16 cellular contexts compared by ENCODE assay signal in genomic region chr9:13143281-13143680, GRCh38.
DNase-seq lines count a peak whose midpoint lies in the region; ATAC-seq and TF ChIP-seq lines count a peak whose summit lies in the region.
"Had no signal": no experiment of that assay in that cellular context is flagged by ENCODE, and none has a peak within 500 bp of the region (broad histone marks: within the 10 kb centered on the region; RNA-seq: fewer than 3 reads in every experiment).

No MANE protein-coding gene starts in this region.

- H4K20me1 ChIP-seq in neural progenitor cell (ENCODE audit: low read depth): no peaks in the 10 kb centered on the region

- H3K27ac Mint-ChIP-seq in endodermal cell (peak overlapping the region; percentile 54), neural progenitor cell (peak overlapping the region; percentile 47)
- H3K27ac Mint-ChIP-seq: naive B cell had no signal

- H3K4me2 ChIP-seq in neural progenitor cell: peak overlapping the region; percentile 29

- no peak for ATAC-seq in heart left ventricle
- ATAC-seq: foreskin keratinocyte had no signal

- TF ChIP-seq POLR2A in heart left ventricle (IDR thresholded peaks at IDR 0.05): no peak

- H3K4me1 ChIP-seq in cardiac muscle cell (ENCODE audit: low read depth) (peaks cover 4% of the 10 kb centered on the region), heart left ventricle (peaks cover 0 to 32% (median 5%) of the 10 kb centered on the region in 12 donors), endodermal cell (ENCODE audit: control insufficient read depth, insufficient read depth, low read length) (peaks cover 3% of the 10 kb centered on the region), neural progenitor cell (peaks cover 35% of the 10 kb centered on the region)
- H3K4me1 ChIP-seq: spleen had no signal

- H3K9me3 Mint-ChIP-seq in endodermal cell (no peaks in the 10 kb centered on the region), neural progenitor cell (no peaks in the 10 kb centered on the region)

- intact Hi-C loops in heart left ventricle (cut with DNase I): no loop called here

- H3F3A ChIP-seq in neural progenitor cell (ENCODE audit: low read depth): peaks cover 4% of the 10 kb centered on the region

- H3K36me3 ChIP-seq in cardiac muscle cell (peaks cover 7% of the 10 kb centered on the region), heart left ventricle (peaks cover 0 to 55% (median 21%) of the 10 kb centered on the region in 9 donors), endodermal cell (ENCODE audit: control insufficient read depth, insufficient read depth, low read length) (peaks cover 15% of the 10 kb centered on the region), neural progenitor cell (peaks cover 3% of the 10 kb centered on the region)

- 80 to 84% (median 82%) methylated on average over 5 of the region's 5 CpGs for WGBS in heart left ventricle, 4 donors
- WGBS in endodermal cell (ENCODE audit: insufficient coverage in 1 of 2, insufficient read length in 1 of 2), 2 experiments: 63 to 80% methylated on average over 5 of the region's 5 CpGs

- H3K36me3 Mint-ChIP-seq in endodermal cell (ENCODE audit: low read depth): peaks cover 7% of the 10 kb centered on the region
- peaks cover 16% of the 10 kb centered on the region for H3K36me3 Mint-ChIP-seq in neural progenitor cell
- H3K36me3 Mint-ChIP-seq: naive B cell had no signal

- H3K4me1 Mint-ChIP-seq in endodermal cell (peaks cover 12% of the 10 kb centered on the region), neural progenitor cell (peaks cover 18% of the 10 kb centered on the region)
- H3K4me1 Mint-ChIP-seq: naive B cell had no signal

- no peaks in the 10 kb centered on the region for H3K79me2 ChIP-seq in neural progenitor cell (ENCODE audit: low read depth)

- no peaks in the 10 kb centered on the region for H3K27me3 ChIP-seq in cardiac muscle cell
- H3K27me3 ChIP-seq in heart left ventricle: no peaks in the 10 kb centered on the region
- no peaks in the 10 kb centered on the region for H3K27me3 ChIP-seq in endodermal cell (ENCODE audit: control insufficient read depth, insufficient read depth, low read length, poor library complexity, severe bottlenecking)
- H3K27me3 ChIP-seq in neural progenitor cell: no peaks in the 10 kb centered on the region
- H3K27me3 ChIP-seq: foreskin keratinocyte, spleen, tibial nerve had no signal

- H3K27ac ChIP-seq in cardiac muscle cell: peak overlapping the region; percentile 19
- H3K27ac ChIP-seq in heart left ventricle: no peak overlapping the region
- H3K27ac ChIP-seq in endodermal cell (ENCODE audit: low read depth, low read length): no peak overlapping the region
- H3K27ac ChIP-seq in neural progenitor cell: peak overlapping the region; percentile 4
- H3K27ac ChIP-seq: foreskin keratinocyte, spleen, tibial nerve had no signal

- no peak overlapping the region for H3K9ac ChIP-seq in endodermal cell (ENCODE audit: extremely low read depth, low read length, poor library complexity, severe bottlenecking)
- no peak overlapping the region for H3K9ac ChIP-seq in neural progenitor cell

- DNase-seq in cardiac muscle cell (ENCODE audit: low read depth in 1 of 2, low spot score in 1 of 2) (no peak), heart left ventricle (no peak), endodermal cell (no peak), neural progenitor cell (ENCODE audit: low spot score) (peak; percentile 60), SIG-M5 (lab: John Stamatoyannopoulos, UW) (no peak), NCI-H1436 (lab: John Stamatoyannopoulos, UW) (no peak), HCEC 1CT (no peak)
- DNase-seq in stimulated activated CD4-positive, alpha-beta T cell treated with anti-CD3 and anti-CD28 coated beads, Interleukin-4, amount 100 ng/mL, for 4 hours: no peak
- DNase-seq: activated CD4-positive, CD25-positive, alpha-beta regulatory T cell; amniotic stem cell; cerebellar nuclear complex; foreskin keratinocyte; naive B cell; posterior cingulate gyrus; spleen had no signal

- no peak for TF ChIP-seq CTCF in cardiac muscle cell (IDR thresholded peaks at IDR 0.05; ENCODE audit: low read depth, low read length)
- no peak for TF ChIP-seq CTCF in heart left ventricle (IDR thresholded peaks at IDR 0.05)
- TF ChIP-seq CTCF in endodermal cell (conservative IDR thresholded peaks at IDR 0.05): no peak
- TF ChIP-seq CTCF in neural progenitor cell (IDR thresholded peaks at IDR 0.05): no peak

- H3K27me3 Mint-ChIP-seq in endodermal cell (ENCODE audit: insufficient read depth) (no peaks in the 10 kb centered on the region), neural progenitor cell (ENCODE audit: insufficient read depth, low read depth) (peaks cover 2% of the 10 kb centered on the region)
- H3K27me3 Mint-ChIP-seq: naive B cell had no signal

- H2AFZ ChIP-seq in neural progenitor cell (replicated peaks): no peak overlapping the region

- H3K4me3 ChIP-seq in cardiac muscle cell (no peak overlapping the region), heart left ventricle (no peak overlapping the region), endodermal cell (ENCODE audit: low read length) (no peak overlapping the region), neural progenitor cell (no peak overlapping the region)
- H3K4me3 ChIP-seq: spleen, tibial nerve had no signal

- H3K9me3 ChIP-seq in cardiac muscle cell (ENCODE audit: low read depth) (no peaks in the 10 kb centered on the region), heart left ventricle (no peaks in the 10 kb centered on the region), endodermal cell (ENCODE audit: control insufficient read depth, low read length) (no peaks in the 10 kb centered on the region), neural progenitor cell (ENCODE audit: low read depth) (no peaks in the 10 kb centered on the region)
- H3K9me3 ChIP-seq: spleen, tibial nerve had no signal

- no peak overlapping the region for H3K4me3 Mint-ChIP-seq in endodermal cell
- no peak overlapping the region for H3K4me3 Mint-ChIP-seq in neural progenitor cell
- H3K4me3 Mint-ChIP-seq: naive B cell had no signal

Comparison
In these comparisons a context has a peak if more than half of its experiments do, and no peak if none do; other contexts are left out.
1. H3K27ac ChIP-seq: peak in cardiac muscle cell (single experiment) and neural progenitor cell (single experiment); none in heart left ventricle (0 of 12) and endodermal cell (single experiment).